In the genomic region with DNA sequence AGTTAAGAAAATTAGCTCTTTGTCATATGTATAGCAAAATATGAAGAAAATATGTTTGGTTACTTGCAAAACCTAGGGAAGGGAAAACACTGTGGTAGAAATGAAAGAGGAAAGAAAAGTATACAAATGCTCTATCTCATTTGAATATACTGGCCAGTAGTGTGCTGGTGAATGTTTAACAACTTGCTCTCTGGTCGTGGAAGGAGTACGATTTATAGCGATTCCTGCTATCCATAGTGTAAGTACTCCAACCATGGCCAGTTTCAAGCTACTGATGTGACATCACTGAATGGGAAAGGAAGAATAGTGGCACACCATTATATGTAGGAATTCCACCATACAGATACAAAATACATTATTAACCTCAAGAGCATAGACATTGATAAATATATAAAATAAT, we compare ENCODE assay signal across 21 cellular contexts. TPM values are rescaled to one million over a fixed set of nuclear protein-coding genes. Genes with fewer than 3 reads are reported as not detected.
A peak's percentile ranks its signal among the peaks of the same experiment; 100 is the strongest.
DNase-seq lines count a peak whose midpoint lies in the region; ATAC-seq, FAIRE-seq and TF ChIP-seq lines count a peak whose summit lies in the region.
"Had no signal": no experiment of that assay in that cellular context is flagged by ENCODE, and none has a peak within 500 bp of the region (broad histone marks: within the 10 kb centered on the region; RNA-seq: fewer than 3 reads in every experiment).

No MANE protein-coding gene starts in this region.

- POLR2A ChIA-PET in HepG2 (lab: Yijun Ruan, JAX): no interaction called here

- H3K9me3 ChIP-seq in mucosa of descending colon (no peaks in the 10 kb centered on the region), HepG2 (ENCODE audit: low read length) (no peaks in the 10 kb centered on the region), esophagus muscularis mucosa (no peaks in the 10 kb centered on the region)
- H3K9me3 ChIP-seq in effector memory CD4-positive, alpha-beta T cell (ENCODE audit: control insufficient read depth, low read length): no peaks in the 10 kb centered on the region
- H3K9me3 ChIP-seq: Caco-2 had no signal

- H3K4me2 ChIP-seq in HepG2 (ENCODE audit: low read depth, low read length): no peak overlapping the region

- in situ Hi-C loops in HepG2 (cut with HindIII; ENCODE audit: extremely low pct_ligation_motif_present, low pct_unique_long_range_greater_than_20kb): no loop called here

- H2AFZ ChIP-seq in HepG2 (ENCODE audit: low read length): no peak overlapping the region

- H4K20me1 ChIP-seq in HepG2 (ENCODE audit: insufficient read depth, low read length): no peaks in the 10 kb centered on the region

- intact Hi-C loops in mucosa of descending colon (cut with DNase I, micrococcal nuclease) (no loop called here), HepG2 (cut with micrococcal nuclease; ENCODE audit: unreplicated experiment) (no loop called here), esophagus muscularis mucosa (cut with DNase I) (no loop called here)

- H3K9ac ChIP-seq in HepG2 (ENCODE audit: insufficient read depth, low read depth, low read length): no peak overlapping the region

- H3K27ac ChIP-seq in effector memory CD4-positive, alpha-beta T cell (ENCODE audit: insufficient read depth, low read length, poor library complexity, severe bottlenecking): no peak overlapping the region
- H3K27ac ChIP-seq in HepG2 (ENCODE audit: extremely low read length, insufficient read depth, low read length) (no peak overlapping the region), esophagus muscularis mucosa (replicated peaks in 1 of 4) (no peak overlapping the region)
- H3K27ac ChIP-seq: C4-2B had no signal

- H3K4me1 ChIP-seq in mucosa of descending colon (ENCODE audit: low read depth) (no peaks in the 10 kb centered on the region), HepG2 (ENCODE audit: insufficient read depth, low read length) (no peaks in the 10 kb centered on the region), esophagus muscularis mucosa (no peaks in the 10 kb centered on the region)
- no peaks in the 10 kb centered on the region for H3K4me1 ChIP-seq in effector memory CD4-positive, alpha-beta T cell (ENCODE audit: control insufficient read depth, insufficient read depth, low read length, poor library complexity, severe bottlenecking)
- H3K4me1 ChIP-seq: Caco-2 had no signal

- H3K36me3 ChIP-seq in mucosa of descending colon (ENCODE audit: low read depth): no peaks in the 10 kb centered on the region
- peaks cover 10% of the 10 kb centered on the region for H3K36me3 ChIP-seq in effector memory CD4-positive, alpha-beta T cell (ENCODE audit: control insufficient read depth, insufficient read depth, low read length)
- peaks cover 0 to 36% of the 10 kb centered on the region in 2 experiments; a peak in 3 of 5 replicates for H3K36me3 ChIP-seq in HepG2 (replicated peaks in 1 of 2; ENCODE audit: control insufficient read depth in 1 of 2, insufficient read depth in 2 of 2, low read length in 2 of 2)
- H3K36me3 ChIP-seq in esophagus muscularis mucosa: peaks cover 0 to 3% (median 0%) of the 10 kb centered on the region in 4 donors

- WGBS in HepG2 (ENCODE audit: low lambda C conversion rate): 96% methylated on average over 3 of the region's 3 CpGs
- WGBS in esophagus muscularis mucosa: 97% methylated on average over 3 of the region's 3 CpGs

- peaks cover 2% of the 10 kb centered on the region for H3K79me2 ChIP-seq in HepG2 (ENCODE audit: insufficient read depth, low read length)

- CTCF ChIA-PET in HepG2 (lab: Yijun Ruan, JAX; ENCODE audit: low intra/inter-chr PET ratio, low total read pairs): no interaction called here

- ATAC-seq in mucosa of descending colon: peak; percentile 87
- ATAC-seq in HepG2: no peak
- ATAC-seq: HCT116 had no signal

- H3K27me3 ChIP-seq in effector memory CD4-positive, alpha-beta T cell (replicated peaks; ENCODE audit: control insufficient read depth, insufficient read depth, low read length, poor library complexity, severe bottlenecking): no peaks in the 10 kb centered on the region
- H3K27me3 ChIP-seq in HepG2 (ENCODE audit: control insufficient read depth in 1 of 2, insufficient read depth in 2 of 2, low read length in 2 of 2) (no peaks in the 10 kb centered on the region), esophagus muscularis mucosa (no peaks in the 10 kb centered on the region)

- no peak for TF ChIP-seq RAD21 in HepG2 (CRISPR knock-in tag; IDR thresholded peaks at IDR 0.05)

- peak; percentile 53 for FAIRE-seq in GM18507 (lab: Jason Lieb, UNC)
- no peak for FAIRE-seq in HepG2 (lab: Jason Lieb, UNC)
- FAIRE-seq: GM12891 had no signal

- no TSS peak for BruUV-seq in HepG2 (replicated peaks; lab: Mats Ljungman, UMichigan)

- TF ChIP-seq POLR2A in HepG2 (IDR thresholded peaks at IDR 0.05; ENCODE audit: insufficient read depth in 1 of 2, low read depth in 2 of 2, low read length in 2 of 2) (no peak), esophagus muscularis mucosa (IDR thresholded peaks at IDR 0.05; ENCODE audit: low read depth) (no peak)

- TF ChIP-seq EP300 in HepG2 (IDR thresholded peaks at IDR 0.05; ENCODE audit: low read depth in 2 of 2, low read length in 2 of 2): no peak
- TF ChIP-seq EP300 in HepG2 (CRISPR knock-in tag; IDR thresholded peaks at IDR 0.05; ENCODE audit: borderline replicate concordance): no peak
- no peak for TF ChIP-seq EP300 in esophagus muscularis mucosa (IDR thresholded peaks at IDR 0.05)

- H3K4me3 ChIP-seq in mucosa of descending colon: no peak overlapping the region
- no peak overlapping the region for H3K4me3 ChIP-seq in effector memory CD4-positive, alpha-beta T cell (ENCODE audit: insufficient read depth, low read depth, low read length, poor library complexity, severe bottlenecking)
- no peak overlapping the region for H3K4me3 ChIP-seq in HepG2 (replicated peaks in 1 of 3; ENCODE audit: insufficient read depth in 1 of 3, low read depth in 2 of 3, low read length in 3 of 3)
- H3K4me3 ChIP-seq in esophagus muscularis mucosa: no peak overlapping the region

- TF ChIP-seq CTCF in mucosa of descending colon (IDR thresholded peaks at IDR 0.05) (no peak), HepG2 (CRISPR knock-in tag; IDR thresholded peaks at IDR 0.05) (no peak), esophagus muscularis mucosa (IDR thresholded peaks at IDR 0.05) (no peak), GM10266 (IDR thresholded peaks at IDR 0.05; ENCODE audit: control insufficient read depth, insufficient read depth, low read depth, missing control alignments) (no peak)

- DNase-seq in GM18507 (ENCODE audit: extremely low spot score, insufficient read length, low read depth) (no peak), NCI-H526 treated with DMSO at 0.1 percent for 48 hours (lab: John Stamatoyannopoulos, UW) (peak; percentile 84), kidney tubule cell (ENCODE audit: low spot score) (peak; percentile 18), mucosa of descending colon (peak in 1 of 3 donors; percentile 19), HepG2 (ENCODE audit: low spot score) (no peak), esophagus muscularis mucosa (ENCODE audit: extremely low spot score) (no peak), GM10266 (ENCODE audit: extremely low spot score) (no peak)
- no peak for DNase-seq in effector memory CD4-positive, alpha-beta T cell
- DNase-seq: AML-193; Caco-2; CD4-positive, alpha-beta T cell; DMS153; DMS79; GF-D8; GOT3; H7; HFFc6; KG1 had no signal

RNA-seq across cellular contexts. Expression of gene BORA, which starts 9.3 kb away (rescaled TPM):
- 10 to 100 TPM in 1 of 3 donors, 1 to 10 TPM in 2; 4.3 to 10.7 (median 7.6) TPM for total RNA-seq in mucosa of descending colon
- 17.4 and 29.3 TPM in 2 replicates for total RNA-seq in HepG2 (2016; rRNA removed; fragmentation: Illumina TruSeq; extraction: Trizol)
- total RNA-seq in HepG2 (2016; cell fraction: cytosol; rRNA removed; fragmentation: Illumina TruSeq; extraction: Trizol; ENCODE audit: low read depth): 5.3 and 7.4 TPM in 2 replicates
- 17.6 and 30.2 TPM in 2 replicates for total RNA-seq in HepG2 (2016; cell fraction: insoluble cytoplasmic fraction; rRNA removed; fragmentation: Illumina TruSeq; extraction: Trizol)
- total RNA-seq in HepG2 (2016; cell fraction: membrane; rRNA removed; fragmentation: Illumina TruSeq; extraction: Trizol): 12.0 and 14.7 TPM in 2 replicates
- 13.9 and 17.1 TPM in 2 replicates for total RNA-seq in HepG2 (2016; cell fraction: nucleus; rRNA removed; fragmentation: Illumina TruSeq; extraction: Trizol)
- 3.1 and 4.0 TPM in 2 replicates for polyA plus RNA-seq in HepG2 (2011; rRNA removed)
- polyA plus RNA-seq in HepG2 (2011; cell fraction: cytosol; rRNA removed): 1.3 and 2.0 TPM in 2 replicates
- 3.1 and 3.5 TPM in 2 replicates for polyA plus RNA-seq in HepG2 (2011; cell fraction: nucleus; rRNA removed)
- polyA plus RNA-seq in HepG2 (2012): 2.4 and 4.8 TPM in 2 replicates
- 2.7 and 3.6 TPM in 2 replicates for polyA plus RNA-seq in HepG2 (2016; cell fraction: cytosol; fragmentation: Illumina TruSeq; extraction: Trizol; ENCODE audit: low read depth)
- polyA plus RNA-seq in HepG2 (2016; cell fraction: insoluble cytoplasmic fraction; fragmentation: Illumina TruSeq; extraction: Trizol; ENCODE audit: low read depth): 21.7 and 22.3 TPM in 2 replicates
- polyA plus RNA-seq in HepG2 (2016; cell fraction: membrane; fragmentation: Illumina TruSeq; extraction: Trizol; ENCODE audit: low read depth): 5.5 and 6.2 TPM in 2 replicates
- polyA plus RNA-seq in HepG2 (2016; cell fraction: nucleus; fragmentation: Illumina TruSeq; extraction: Trizol; ENCODE audit: insufficient read depth, low read depth): 13.7 and 17.4 TPM in 2 replicates
- 2.1 and 4.9 TPM in 2 replicates for polyA minus RNA-seq in HepG2 (2011; rRNA and poly(A)+ RNA removed; ENCODE audit: low replicate concordance)
- polyA minus RNA-seq in HepG2 (2011; cell fraction: cytosol; rRNA and poly(A)+ RNA removed): 2.1 and 3.2 TPM in 2 replicates
- 6.7 and 6.8 TPM in 2 replicates for polyA minus RNA-seq in HepG2 (2011; cell fraction: nucleus; rRNA and poly(A)+ RNA removed)
- total RNA-seq in esophagus muscularis mucosa: 1 to 10 TPM in 3 of 4 donors, under 1 TPM in 1; 0.83 to 2.3 (median 1.6) TPM

RNA-seq across cellular contexts. Expression of gene MZT1, which starts 9.6 kb away (rescaled TPM):
- total RNA-seq in mucosa of descending colon (1 to 10 TPM; 3.0 to 7.8 (median 5.7) TPM), HepG2 (2016; rRNA removed; fragmentation: Illumina TruSeq; extraction: Trizol) (17.2 and 28.2 TPM in 2 replicates), esophagus muscularis mucosa (1 to 10 TPM; 5.1 to 8.0 (median 5.8) TPM)
- total RNA-seq in HepG2 (2016; cell fraction: cytosol; rRNA removed; fragmentation: Illumina TruSeq; extraction: Trizol; ENCODE audit: low read depth): 9.3 and 9.6 TPM in 2 replicates
- 19.2 and 26.4 TPM in 2 replicates for total RNA-seq in HepG2 (2016; cell fraction: insoluble cytoplasmic fraction; rRNA removed; fragmentation: Illumina TruSeq; extraction: Trizol)
- 23.5 and 27.2 TPM in 2 replicates for total RNA-seq in HepG2 (2016; cell fraction: membrane; rRNA removed; fragmentation: Illumina TruSeq; extraction: Trizol)
- total RNA-seq in HepG2 (2016; cell fraction: nucleus; rRNA removed; fragmentation: Illumina TruSeq; extraction: Trizol): 7.4 and 7.7 TPM in 2 replicates
- polyA plus RNA-seq in HepG2 (2011; rRNA removed): 5.6 and 11.7 TPM in 2 replicates
- polyA plus RNA-seq in HepG2 (2011; cell fraction: cytosol; rRNA removed): 4.3 and 5.0 TPM in 2 replicates
- polyA plus RNA-seq in HepG2 (2011; cell fraction: nucleus; rRNA removed): 0.58 and 1.0 TPM in 2 replicates
- 11.4 and 18.5 TPM in 2 replicates for polyA plus RNA-seq in HepG2 (2012)
- 12.5 and 16.0 TPM in 2 replicates for polyA plus RNA-seq in HepG2 (2016; cell fraction: cytosol; fragmentation: Illumina TruSeq; extraction: Trizol; ENCODE audit: low read depth)
- 39.1 and 43.4 TPM in 2 replicates for polyA plus RNA-seq in HepG2 (2016; cell fraction: insoluble cytoplasmic fraction; fragmentation: Illumina TruSeq; extraction: Trizol; ENCODE audit: low read depth)
- polyA plus RNA-seq in HepG2 (2016; cell fraction: membrane; fragmentation: Illumina TruSeq; extraction: Trizol; ENCODE audit: low read depth): 29.9 and 32.0 TPM in 2 replicates
- 14.6 and 18.0 TPM in 2 replicates for polyA plus RNA-seq in HepG2 (2016; cell fraction: nucleus; fragmentation: Illumina TruSeq; extraction: Trizol; ENCODE audit: insufficient read depth, low read depth)
- polyA minus RNA-seq in HepG2 (2011; rRNA and poly(A)+ RNA removed; ENCODE audit: low replicate concordance): 1.5 and 1.9 TPM in 2 replicates
- polyA minus RNA-seq in HepG2 (2011; cell fraction: cytosol; rRNA and poly(A)+ RNA removed): 3.5 and 5.9 TPM in 2 replicates
- 2.1 and 3.3 TPM in 2 replicates for polyA minus RNA-seq in HepG2 (2011; cell fraction: nucleus; rRNA and poly(A)+ RNA removed)

RNA-seq across cellular contexts. Expression of gene DIS3, which starts 44.7 kb away (rescaled TPM):
- total RNA-seq in mucosa of descending colon: 10 to 100 TPM; 18.5 to 22.2 (median 20.8) TPM
- total RNA-seq in HepG2 (2016; rRNA removed; fragmentation: Illumina TruSeq; extraction: Trizol): 35.0 and 52.5 TPM in 2 replicates
- total RNA-seq in HepG2 (2016; cell fraction: cytosol; rRNA removed; fragmentation: Illumina TruSeq; extraction: Trizol; ENCODE audit: low read depth): 3.4 and 3.5 TPM in 2 replicates
- total RNA-seq in HepG2 (2016; cell fraction: insoluble cytoplasmic fraction; rRNA removed; fragmentation: Illumina TruSeq; extraction: Trizol): 34.9 and 50.5 TPM in 2 replicates
- total RNA-seq in HepG2 (2016; cell fraction: membrane; rRNA removed; fragmentation: Illumina TruSeq; extraction: Trizol): 8.0 and 9.5 TPM in 2 replicates
- 28.8 and 29.1 TPM in 2 replicates for total RNA-seq in HepG2 (2016; cell fraction: nucleus; rRNA removed; fragmentation: Illumina TruSeq; extraction: Trizol)
- 10.5 and 13.2 TPM in 2 replicates for polyA plus RNA-seq in HepG2 (2011; rRNA removed)
- polyA plus RNA-seq in HepG2 (2011; cell fraction: cytosol; rRNA removed): 6.4 and 7.0 TPM in 2 replicates
- polyA plus RNA-seq in HepG2 (2011; cell fraction: nucleus; rRNA removed): 11.8 and 16.9 TPM in 2 replicates
- polyA plus RNA-seq in HepG2 (2012): 13.8 and 15.7 TPM in 2 replicates
- polyA plus RNA-seq in HepG2 (2016; cell fraction: cytosol; fragmentation: Illumina TruSeq; extraction: Trizol; ENCODE audit: low read depth): 0.75 TPM in 2 replicates
- polyA plus RNA-seq in HepG2 (2016; cell fraction: insoluble cytoplasmic fraction; fragmentation: Illumina TruSeq; extraction: Trizol; ENCODE audit: low read depth): 29.2 TPM in 2 replicates
- polyA plus RNA-seq in HepG2 (2016; cell fraction: membrane; fragmentation: Illumina TruSeq; extraction: Trizol; ENCODE audit: low read depth): 2.2 and 3.1 TPM in 2 replicates
- 23.9 and 28.5 TPM in 2 replicates for polyA plus RNA-seq in HepG2 (2016; cell fraction: nucleus; fragmentation: Illumina TruSeq; extraction: Trizol; ENCODE audit: insufficient read depth, low read depth)
- 11.7 and 18.4 TPM in 2 replicates for polyA minus RNA-seq in HepG2 (2011; rRNA and poly(A)+ RNA removed; ENCODE audit: low replicate concordance)
- 16.2 and 18.0 TPM in 2 replicates for polyA minus RNA-seq in HepG2 (2011; cell fraction: cytosol; rRNA and poly(A)+ RNA removed)
- polyA minus RNA-seq in HepG2 (2011; cell fraction: nucleus; rRNA and poly(A)+ RNA removed): 28.5 and 29.9 TPM in 2 replicates
- total RNA-seq in esophagus muscularis mucosa: 10 to 100 TPM; 16.9 to 33.0 (median 22.1) TPM

RNA-seq across cellular contexts. Expression of gene PIBF1, which starts 44.9 kb away (rescaled TPM):
- total RNA-seq in mucosa of descending colon (10 to 100 TPM; 18.5 to 24.6 (median 20.4) TPM), HepG2 (2016; rRNA removed; fragmentation: Illumina TruSeq; extraction: Trizol) (15.8 and 16.1 TPM in 2 replicates), esophagus muscularis mucosa (10 to 100 TPM in 3 of 4 donors, 1 to 10 TPM in 1; 9.9 to 18.9 (median 13.3) TPM)
- total RNA-seq in HepG2 (2016; cell fraction: cytosol; rRNA removed; fragmentation: Illumina TruSeq; extraction: Trizol; ENCODE audit: low read depth): 3.2 and 6.6 TPM in 2 replicates
- 17.8 and 21.2 TPM in 2 replicates for total RNA-seq in HepG2 (2016; cell fraction: insoluble cytoplasmic fraction; rRNA removed; fragmentation: Illumina TruSeq; extraction: Trizol)
- 4.9 and 5.2 TPM in 2 replicates for total RNA-seq in HepG2 (2016; cell fraction: membrane; rRNA removed; fragmentation: Illumina TruSeq; extraction: Trizol)
- total RNA-seq in HepG2 (2016; cell fraction: nucleus; rRNA removed; fragmentation: Illumina TruSeq; extraction: Trizol): 38.6 and 43.6 TPM in 2 replicates
- 1.5 and 4.2 TPM in 2 replicates for polyA plus RNA-seq in HepG2 (2011; rRNA removed)
- 0.87 and 1.1 TPM in 2 replicates for polyA plus RNA-seq in HepG2 (2011; cell fraction: cytosol; rRNA removed)
- 0.98 and 1.3 TPM in 2 replicates for polyA plus RNA-seq in HepG2 (2011; cell fraction: nucleus; rRNA removed)
- 3.5 and 5.4 TPM in 2 replicates for polyA plus RNA-seq in HepG2 (2012)
- polyA plus RNA-seq in HepG2 (2016; cell fraction: cytosol; fragmentation: Illumina TruSeq; extraction: Trizol; ENCODE audit: low read depth): 0.70 and 1.2 TPM in 2 replicates
- 10.4 and 13.7 TPM in 2 replicates for polyA plus RNA-seq in HepG2 (2016; cell fraction: insoluble cytoplasmic fraction; fragmentation: Illumina TruSeq; extraction: Trizol; ENCODE audit: low read depth)
- 2.5 and 2.8 TPM in 2 replicates for polyA plus RNA-seq in HepG2 (2016; cell fraction: membrane; fragmentation: Illumina TruSeq; extraction: Trizol; ENCODE audit: low read depth)
- polyA plus RNA-seq in HepG2 (2016; cell fraction: nucleus; fragmentation: Illumina TruSeq; extraction: Trizol; ENCODE audit: insufficient read depth, low read depth): 9.1 and 11.0 TPM in 2 replicates
- 6.9 and 12.3 TPM in 2 replicates for polyA minus RNA-seq in HepG2 (2011; rRNA and poly(A)+ RNA removed; ENCODE audit: low replicate concordance)
- polyA minus RNA-seq in HepG2 (2011; cell fraction: cytosol; rRNA and poly(A)+ RNA removed): 4.7 and 5.5 TPM in 2 replicates
- polyA minus RNA-seq in HepG2 (2011; cell fraction: nucleus; rRNA and poly(A)+ RNA removed): 47.3 and 49.7 TPM in 2 replicates

Comparison
In these comparisons a context has a peak if more than half of its experiments do, and no peak if none do; other contexts are left out.
1. DNase-seq: peak in NCI-H526 treated with DMSO at 0.1 percent for 48 hours (single experiment) and kidney tubule cell (single experiment); none in GM18507 (single experiment), effector memory CD4-positive, alpha-beta T cell (0 of 3), HepG2 (single experiment), esophagus muscularis mucosa (single experiment) and GM10266 (single experiment).